10 cellular contexts compared by ENCODE assay signal in genomic region chr17:66459811-66460270, GRCh38.
DNase-seq lines count a peak whose midpoint lies in the region; ATAC-seq and TF ChIP-seq lines count a peak whose summit lies in the region.
"Had no signal": no experiment of that assay in that cellular context is flagged by ENCODE, and none has a peak within 500 bp of the region (broad histone marks: within the 10 kb centered on the region; RNA-seq: fewer than 3 reads in every experiment).

No MANE protein-coding gene starts in this region.

- no peak for TF ChIP-seq CTCF in H9 (conservative IDR thresholded peaks at IDR 0.05)

- H2AFZ ChIP-seq in H9 (ENCODE audit: low read length) = no peak overlapping the region

- no peak overlapping the region for H3K4me3 Mint-ChIP-seq in H9
- H3K4me3 Mint-ChIP-seq: activated naive CD4-positive, alpha-beta T cell treated with anti-CD3 and anti-CD28 coated beads, Interleukin-2, amount 50 U/mL, for 24 hours; IgD-negative memory B cell had no signal

- H2BK20ac ChIP-seq in H9 (ENCODE audit: low read depth, low read length, poor library complexity, severe bottlenecking) = no peak overlapping the region

- H4K20me1 ChIP-seq in H9 (ENCODE audit: control insufficient read depth, insufficient read depth, insufficient read length) = peaks cover 2% of the 10 kb centered on the region

- no peaks in the 10 kb centered on the region for H3K4me1 Mint-ChIP-seq in H9
- H3K4me1 Mint-ChIP-seq: IgD-negative memory B cell had no signal

- peaks cover 9% of the 10 kb centered on the region; the same call in 1 of the 2 replicates for H3K27me3 ChIP-seq in H9 (ENCODE audit: insufficient read depth, low read length)

- ATAC-seq in HG03159 (IDR thresholded peaks at IDR 0.05; ENCODE audit: unreplicated experiment) = no peak

- H2BK12ac ChIP-seq in H9 (ENCODE audit: insufficient read length, low read depth, low read length) = no peak overlapping the region

- H2BK120ac ChIP-seq in H9 (ENCODE audit: low read depth, low read length, poor library complexity, severe bottlenecking) = no peak overlapping the region

- no peak overlapping the region for H3K56ac ChIP-seq in H9 (ENCODE audit: insufficient read length, low read depth, low read length)

- H2BK5ac ChIP-seq in H9 (ENCODE audit: insufficient read length, low read length) = no peak overlapping the region

- no peaks in the 10 kb centered on the region for H3K9me3 Mint-ChIP-seq in H9

- no peak overlapping the region for H3T11ph ChIP-seq in H9 (ENCODE audit: low read length)

- no CpG with 5 or more reads among the region's 7 CpGs for WGBS in H9 (ENCODE audit: extremely low coverage, insufficient read length, low lambda C conversion rate)

- H4K5ac ChIP-seq in H9 (ENCODE audit: insufficient read length, low read depth, low read length) = no peak overlapping the region

- peak; percentile 19 for DNase-seq in stimulated activated CD4-positive, alpha-beta T cell treated with anti-CD3 and anti-CD28 coated beads, Interleukin-4, amount 100 ng/mL, for 24 hours
- DNase-seq in stimulated activated CD4-positive, alpha-beta T cell treated with anti-CD3 and anti-CD28 coated beads, Interleukin-2, amount 100 ng/mL, for 48 hours = no peak
- peak; percentile 99 for DNase-seq in amniotic epithelial cell (ENCODE audit: low read depth)
- peak; percentile 91 for DNase-seq in kidney tubule cell (ENCODE audit: low spot score)
- no peak for DNase-seq in H9
- DNase-seq in NCI-H526 treated with DMSO at 0.1 percent for 48 hours (lab: John Stamatoyannopoulos, UW) = no peak
- no peak for DNase-seq in NCI-H1092 (lab: John Stamatoyannopoulos, UW)

- H4K91ac ChIP-seq in H9 (ENCODE audit: insufficient read length, low read depth, low read length) = no peak overlapping the region

- no peaks in the 10 kb centered on the region for H3K79me2 ChIP-seq in H9 (ENCODE audit: insufficient read depth, low read length)

- no peak overlapping the region for H2AK5ac ChIP-seq in H9 (ENCODE audit: insufficient read length, low read length)

- H3K9me3 ChIP-seq in H9 (ENCODE audit: control insufficient read depth, low read depth, low read length) = no peaks in the 10 kb centered on the region

- H3K23ac ChIP-seq in H9 (ENCODE audit: insufficient read length, low read depth, low read length) = no peak overlapping the region

- H3K27ac ChIP-seq in H9 (ENCODE audit: insufficient read length, low read depth, low read length) = no peak overlapping the region

- H3K27ac Mint-ChIP-seq in H9 = no peak overlapping the region
- H3K27ac Mint-ChIP-seq: activated naive CD4-positive, alpha-beta T cell treated with anti-CD3 and anti-CD28 coated beads, Interleukin-2, amount 50 U/mL, for 24 hours; IgD-negative memory B cell had no signal

- peaks cover 0 to 2% (median 0%) of the 10 kb centered on the region in 3 experiments; a peak in 2 of 7 replicates for H3K36me3 Mint-ChIP-seq in H9 (ENCODE audit: insufficient read depth in 1 of 3, low read depth in 3 of 3)

- no peak overlapping the region for H3K4ac ChIP-seq in H9 (ENCODE audit: low read depth, low read length)

- no peak overlapping the region for H2BK15ac ChIP-seq in H9 (ENCODE audit: low read depth, low read length)

- no peak overlapping the region for H4K8ac ChIP-seq in H9 (replicated peaks; ENCODE audit: insufficient read length, low read depth, low read length)

- H3K79me1 ChIP-seq in H9 (ENCODE audit: insufficient read depth, low read depth, low read length, poor library complexity, severe bottlenecking) = no peaks in the 10 kb centered on the region

- H3K14ac ChIP-seq in H9 (ENCODE audit: insufficient read depth, low read length) = no peak overlapping the region

- no peaks in the 10 kb centered on the region for H3K23me2 ChIP-seq in H9 (ENCODE audit: insufficient read length, low read depth, low read length, poor library complexity, severe bottlenecking)

- H3K27me3 Mint-ChIP-seq in H9 (ENCODE audit: low read depth) = peaks cover 25% of the 10 kb centered on the region
- H3K27me3 Mint-ChIP-seq: activated naive CD4-positive, alpha-beta T cell treated with anti-CD3 and anti-CD28 coated beads, Interleukin-2, amount 50 U/mL, for 24 hours; IgD-negative memory B cell had no signal

- H3K9ac ChIP-seq in H9 (ENCODE audit: extremely low read depth, insufficient read length, low read length) = no peak overlapping the region

- no peak overlapping the region for H3K18ac ChIP-seq in H9 (ENCODE audit: insufficient read length, low read depth, low read length)

- no peaks in the 10 kb centered on the region for H3K4me1 ChIP-seq in H9 (ENCODE audit: insufficient read depth, low read length)

- no peak overlapping the region for H3K4me2 ChIP-seq in H9 (ENCODE audit: insufficient read depth, insufficient read length, low read length)

Comparison
In these comparisons a context has a peak if more than half of its experiments do, and no peak if none do; other contexts are left out.
1. DNase-seq: peak in stimulated activated CD4-positive, alpha-beta T cell treated with anti-CD3 and anti-CD28 coated beads, Interleukin-4, amount 100 ng/mL, for 24 hours (single experiment), amniotic epithelial cell (single experiment) and kidney tubule cell (single experiment); none in stimulated activated CD4-positive, alpha-beta T cell treated with anti-CD3 and anti-CD28 coated beads, Interleukin-2, amount 100 ng/mL, for 48 hours (0 of 2), H9 (single experiment), NCI-H526 treated with DMSO at 0.1 percent for 48 hours (single experiment) and NCI-H1092 (single experiment).